Comparison of ENCODE assay signal across 8 cellular contexts in genomic region chr9:137441289-137441934, GRCh38. TPM values are rescaled to one million over a fixed set of nuclear protein-coding genes. Genes with fewer than 3 reads are reported as not detected.
A peak's percentile ranks its signal among the peaks of the same experiment; 100 is the strongest.
DNase-seq lines count a peak whose midpoint lies in the region; ATAC-seq and TF ChIP-seq lines count a peak whose summit lies in the region.

TSS of gene ENTPD8 (minus strand) at chr9:137441357. CDS start at chr9:137438285, 3,072 bp downstream.

- H3K4me2 ChIP-seq in hepatocyte: peak within 1 kb of the TSS; percentile 89

- H3K27me3 Mint-ChIP-seq in CD8-positive, alpha-beta memory T cell: peaks cover 18 to 30% of the 10 kb centered on the region in 2 donors
- peaks cover 26% of the 10 kb centered on the region for H3K27me3 Mint-ChIP-seq in IgD-negative memory B cell
- H3K27me3 Mint-ChIP-seq in WTC11 (ENCODE audit: low read depth): no peaks in the 10 kb centered on the region; the same call in 1 of the 2 replicates

- no peak within 1 kb of the TSS for H3K27ac ChIP-seq in CD8-positive, alpha-beta memory T cell (ENCODE audit: low read depth, low read length)
- H3K27ac ChIP-seq in hepatocyte: peak within 1 kb of the TSS; percentile 39
- no peak within 1 kb of the TSS for H3K27ac ChIP-seq in spleen

- H3K36me3 Mint-ChIP-seq in CD8-positive, alpha-beta memory T cell: peaks cover 0 to 1% (median 0%) of the 10 kb centered on the region in 3 donors
- H3K36me3 Mint-ChIP-seq in IgD-negative memory B cell: no peaks in the 10 kb centered on the region
- no peaks in the 10 kb centered on the region for H3K36me3 Mint-ChIP-seq in WTC11

- under 1% methylated on average over 15 of the region's 62 CpGs for WGBS in hepatocyte (ENCODE audit: low lambda C conversion rate, missing lambda C conversion rate)
- 0 to 2% (median 1%) methylated on average over 24 to 62 of the region's 62 CpGs for WGBS in spleen, 5 donors

- no peaks in the 10 kb centered on the region for H3K9me3 ChIP-seq in CD8-positive, alpha-beta memory T cell (ENCODE audit: low read length)
- H3K9me3 ChIP-seq in hepatocyte (ENCODE audit: low read depth): no peaks in the 10 kb centered on the region
- no peaks in the 10 kb centered on the region for H3K9me3 ChIP-seq in spleen

- TF ChIP-seq CTCF in WTC11 (IDR thresholded peaks at IDR 0.05) (no peak), hepatocyte (IDR thresholded peaks at IDR 0.05; ENCODE audit: poor library complexity) (no peak), spleen (IDR thresholded peaks at IDR 0.05 in 8 of 11, conservative IDR thresholded peaks at IDR 0.05 in 3 of 11) (no peak)

- H3K4me1 ChIP-seq in CD8-positive, alpha-beta memory T cell (ENCODE audit: insufficient read depth, low read length): peaks cover 13% of the 10 kb centered on the region
- H3K4me1 ChIP-seq in hepatocyte (ENCODE audit: insufficient read depth) (peaks cover 12% of the 10 kb centered on the region), spleen (peaks cover 7 to 39% (median 25%) of the 10 kb centered on the region in 6 donors)

- H3K79me2 ChIP-seq in hepatocyte: no peaks in the 10 kb centered on the region

- peak within 1 kb of the TSS in 5 of 7 donors; percentile 54 to 81 (median 64) for H3K4me3 Mint-ChIP-seq in CD8-positive, alpha-beta memory T cell
- H3K4me3 Mint-ChIP-seq in IgD-negative memory B cell: peak within 1 kb of the TSS in 3 of 4 donors; percentile 35 to 85 (median 44)
- H3K4me3 Mint-ChIP-seq in WTC11: peak within 1 kb of the TSS; percentile 75

- in situ Hi-C loops in KBM-7 (cut with MboI; ENCODE audit: low pct_unique_long_range_greater_than_20kb, low sequenced_read_pairs): no loop called here

- ATAC-seq in WTC11 (peak; percentile 84), GM21367 (IDR thresholded peaks at IDR 0.05; ENCODE audit: unreplicated experiment) (no peak)

- H3K27ac Mint-ChIP-seq in CD8-positive, alpha-beta memory T cell: peak within 1 kb of the TSS in 2 of 8 donors; percentile 30 to 39
- no peak within 1 kb of the TSS for H3K27ac Mint-ChIP-seq in IgD-negative memory B cell
- peak within 1 kb of the TSS; percentile 87 for H3K27ac Mint-ChIP-seq in WTC11

- TF ChIP-seq POLR2A in spleen (IDR thresholded peaks at IDR 0.05): no peak

- DNase-seq in CD8-positive, alpha-beta memory T cell: peak in 1 of 5 donors; percentile 45
- DNase-seq in WTC11 (ENCODE audit: low spot score) (peak; percentile 90), hepatocyte (ENCODE audit: low spot score) (peak; percentile 93), spleen (peak; percentile 78), AML-193 (lab: John Stamatoyannopoulos, UW) (no peak), KBM-7 (no peak)

- no peaks in the 10 kb centered on the region for H3K9me2 ChIP-seq in hepatocyte (replicated peaks; ENCODE audit: insufficient read depth)

- no peak within 1 kb of the TSS for H3K4me3 ChIP-seq in CD8-positive, alpha-beta memory T cell (ENCODE audit: low read length)
- H3K4me3 ChIP-seq in hepatocyte (peak within 1 kb of the TSS; percentile 34), spleen (peak within 1 kb of the TSS in 7 of 8 donors; percentile 24 to 69 (median 37))

- CTCF ChIA-PET in CD8-positive, alpha-beta memory T cell (lab: Charles Lee): interaction anchor here (1.4 kb wide), 1 partner anchor 19 kb away, joined by 3 read pairs; the partner anchor contains the start of gene EXD3
- CTCF ChIA-PET in WTC11 (lab: Charles Lee): interaction anchor here (0.5 to 5.8 kb wide), 17 partner anchors 18 to 420 kb away, joined by 3 to 60 read pairs (median 4); partner anchors contain the start of genes EXD3, NOXA1, NRARP and NSMF

- POLR2A ChIA-PET in CD8-positive, alpha-beta memory T cell (lab: Charles Lee): interaction anchor here (1.1 kb wide), 1 partner anchor 18 kb away, joined by 4 read pairs; the partner anchor contains the start of gene NSMF
- POLR2A ChIA-PET in WTC11 (lab: Charles Lee): interaction anchor here (1.8 kb wide), 1 partner anchor 18 kb away, joined by 5 read pairs; the partner anchor contains the start of genes EXD3 and NOXA1

- no peaks in the 10 kb centered on the region for H3K36me3 ChIP-seq in CD8-positive, alpha-beta memory T cell (ENCODE audit: insufficient read depth, low read length)
- H3K36me3 ChIP-seq in hepatocyte (replicated peaks; ENCODE audit: insufficient read depth, low read depth) (no peaks in the 10 kb centered on the region), spleen (no peaks in the 10 kb centered on the region)

- H3K27me3 ChIP-seq in CD8-positive, alpha-beta memory T cell (ENCODE audit: insufficient read depth, low read length, poor library complexity, severe bottlenecking): no peaks in the 10 kb centered on the region
- H3K27me3 ChIP-seq in hepatocyte (no peaks in the 10 kb centered on the region), spleen (replicated peaks in 1 of 7) (peaks cover 0 to 80% (median 28%) of the 10 kb centered on the region in 7 donors)

- no peaks in the 10 kb centered on the region for H4K20me1 ChIP-seq in hepatocyte (ENCODE audit: insufficient read depth, poor library complexity, severe bottlenecking)

- H2AFZ ChIP-seq in hepatocyte: peak within 1 kb of the TSS; percentile 51

- peaks cover 0 to 5% (median 3%) of the 10 kb centered on the region in 5 donors for H3K9me3 Mint-ChIP-seq in CD8-positive, alpha-beta memory T cell
- H3K9me3 Mint-ChIP-seq in IgD-negative memory B cell (peaks cover 0 to 2% (median 1%) of the 10 kb centered on the region in 3 donors), WTC11 (no peaks in the 10 kb centered on the region)

- intact Hi-C loops in spleen (cut with DNase I; ENCODE audit: low total_unique reads): no loop called here

- peaks cover 8 to 14% (median 14%) of the 10 kb centered on the region in 3 donors for H3K4me1 Mint-ChIP-seq in CD8-positive, alpha-beta memory T cell
- peaks cover 6 to 9% (median 9%) of the 10 kb centered on the region in 3 donors for H3K4me1 Mint-ChIP-seq in IgD-negative memory B cell
- peaks cover 5% of the 10 kb centered on the region for H3K4me1 Mint-ChIP-seq in WTC11

TF ChIP-seq in WTC11, 78 proteins besides CTCF, POLR2A, EP300 and RAD21 (continues in another document):
- TF ChIP-seq OVOL2 (CRISPR knock-in tag; IDR thresholded peaks at IDR 0.05; ENCODE audit: borderline replicate concordance): no peak
- TF ChIP-seq FOXK1 (CRISPR knock-in tag; IDR thresholded peaks at IDR 0.05): no peak
- TF ChIP-seq, protein P1, sequence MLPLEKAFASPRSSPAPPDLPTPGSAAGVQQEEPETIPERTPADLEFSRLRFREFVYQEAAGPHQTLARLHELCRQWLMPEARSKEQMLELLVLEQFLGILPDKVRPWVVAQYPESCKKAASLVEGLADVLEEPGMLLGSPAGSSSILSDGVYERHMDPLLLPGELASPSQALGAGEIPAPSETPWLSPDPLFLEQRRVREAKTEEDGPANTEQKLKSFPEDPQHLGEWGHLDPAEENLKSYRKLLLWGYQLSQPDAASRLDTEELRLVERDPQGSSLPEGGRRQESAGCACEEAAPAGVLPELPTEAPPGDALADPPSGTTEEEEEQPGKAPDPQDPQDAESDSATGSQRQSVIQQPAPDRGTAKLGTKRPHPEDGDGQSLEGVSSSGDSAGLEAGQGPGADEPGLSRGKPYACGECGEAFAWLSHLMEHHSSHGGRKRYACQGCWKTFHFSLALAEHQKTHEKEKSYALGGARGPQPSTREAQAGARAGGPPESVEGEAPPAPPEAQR (CRISPR knock-in tag; IDR thresholded peaks at IDR 0.05): no peak
- TF ChIP-seq ZNF671 (CRISPR knock-in tag; IDR thresholded peaks at IDR 0.05): no peak
- TF ChIP-seq ZNF121 (CRISPR knock-in tag; IDR thresholded peaks at IDR 0.05): 0 out of 2 replicates have a peak, but pooled peaks have one; percentile 9
- no peak for TF ChIP-seq FOXP1 (CRISPR knock-in tag; IDR thresholded peaks at IDR 0.05; ENCODE audit: borderline replicate concordance)
- TF ChIP-seq ZNF317 (CRISPR knock-in tag; IDR thresholded peaks at IDR 0.05; ENCODE audit: borderline replicate concordance, low read depth): no peak
- no peak for TF ChIP-seq CDX4 (CRISPR knock-in tag; IDR thresholded peaks at IDR 0.05; ENCODE audit: borderline replicate concordance)
- TF ChIP-seq, protein P2, sequence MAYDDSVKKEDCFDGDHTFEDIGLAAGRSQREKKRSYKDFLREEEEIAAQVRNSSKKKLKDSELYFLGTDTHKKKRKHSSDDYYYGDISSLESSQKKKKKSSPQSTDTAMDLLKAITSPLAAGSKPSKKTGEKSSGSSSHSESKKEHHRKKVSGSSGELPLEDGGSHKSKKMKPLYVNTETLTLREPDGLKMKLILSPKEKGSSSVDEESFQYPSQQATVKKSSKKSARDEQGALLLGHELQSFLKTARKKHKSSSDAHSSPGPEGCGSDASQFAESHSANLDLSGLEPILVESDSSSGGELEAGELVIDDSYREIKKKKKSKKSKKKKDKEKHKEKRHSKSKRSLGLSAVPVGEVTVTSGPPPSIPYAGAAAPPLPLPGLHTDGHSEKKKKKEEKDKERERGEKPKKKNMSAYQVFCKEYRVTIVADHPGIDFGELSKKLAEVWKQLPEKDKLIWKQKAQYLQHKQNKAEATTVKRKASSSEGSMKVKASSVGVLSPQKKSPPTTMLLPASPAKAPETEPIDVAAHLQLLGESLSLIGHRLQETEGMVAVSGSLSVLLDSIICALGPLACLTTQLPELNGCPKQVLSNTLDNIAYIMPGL (CRISPR knock-in tag; IDR thresholded peaks at IDR 0.05): peak; percentile 46; the same call in 1 of the 2 replicates
- TF ChIP-seq ZNF416 (CRISPR knock-in tag; IDR thresholded peaks at IDR 0.05): no peak
- TF ChIP-seq, protein P3, sequence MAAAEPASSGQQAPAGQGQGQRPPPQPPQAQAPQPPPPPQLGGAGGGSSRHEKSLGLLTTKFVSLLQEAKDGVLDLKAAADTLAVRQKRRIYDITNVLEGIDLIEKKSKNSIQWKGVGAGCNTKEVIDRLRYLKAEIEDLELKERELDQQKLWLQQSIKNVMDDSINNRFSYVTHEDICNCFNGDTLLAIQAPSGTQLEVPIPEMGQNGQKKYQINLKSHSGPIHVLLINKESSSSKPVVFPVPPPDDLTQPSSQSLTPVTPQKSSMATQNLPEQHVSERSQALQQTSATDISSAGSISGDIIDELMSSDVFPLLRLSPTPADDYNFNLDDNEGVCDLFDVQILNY (CRISPR knock-in tag; IDR thresholded peaks at IDR 0.05): 0 out of 2 replicates have a peak, but pooled peaks have one; percentile 55

RNA-seq across cellular contexts. Expression of gene ENTPD8, which starts in this region (rescaled TPM):
- not detected for total RNA-seq in CD8-positive, alpha-beta memory T cell
- polyA plus RNA-seq in CD8-positive, alpha-beta memory T cell: not detected
- polyA plus RNA-seq in IgD-negative memory B cell: not detected
- total RNA-seq in WTC11 (2021): 2.0 to 2.5 TPM (median 2.3 TPM) in 3 replicates
- 6.1 and 7.1 TPM in 2 replicates for total RNA-seq in hepatocyte
- 14.2 and 16.5 TPM in 2 replicates for polyA plus RNA-seq in hepatocyte
- total RNA-seq in spleen: under 1 TPM in 3 of 7 donors, not detected in 4; 0.26 to 0.37 (median 0.28) TPM
- polyA plus RNA-seq in spleen: under 1 TPM; 0.07 to 0.10 (median 0.09) TPM

Comparison
In these comparisons a context has a peak if more than half of its experiments do, and no peak if none do; other contexts are left out.
1. RNA of gene ENTPD8 (polyA plus RNA-seq): 14.2 to 16.5 TPM in hepatocyte; 0.07 to 0.10 TPM in spleen, not detected in CD8-positive, alpha-beta memory T cell (single experiment) and not detected in IgD-negative memory B cell (single experiment); every median in the first group is over 10 times any median in the second.
2. Peak in DNase-seq and H3K4me3 ChIP-seq in spleen; RNA of the gene not detected or under 1 TPM.
3. DNase-seq: peak in WTC11 (single experiment) and hepatocyte (single experiment); none in AML-193 (0 of 2) and KBM-7 (single experiment).
4. Peak in every context shown above with its lines, with median percentiles within 50 percentile points of each other: H3K4me3 Mint-ChIP-seq.